21 cellular contexts compared by ENCODE assay signal in the genomic region with DNA sequence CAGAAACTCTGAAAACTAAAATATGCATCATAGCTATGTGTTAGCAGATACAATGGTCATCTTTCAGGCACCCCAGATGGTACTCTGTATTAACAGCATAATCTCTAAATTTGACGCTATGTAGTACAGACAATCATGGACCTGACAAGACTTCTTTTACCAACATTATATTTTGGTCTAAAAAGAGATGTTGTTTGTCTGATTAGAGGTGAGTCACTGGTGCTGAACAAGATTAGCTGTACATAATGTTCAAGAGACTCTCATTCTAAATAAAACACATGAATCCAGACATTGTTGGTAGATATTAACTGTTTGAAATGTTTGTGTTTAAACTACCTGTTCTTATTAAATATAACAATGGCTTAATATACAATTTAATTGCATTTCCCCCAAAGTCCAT.
"Had no signal": no experiment of that assay in that cellular context is flagged by ENCODE, and none has a peak within 500 bp of the region (broad histone marks: within the 10 kb centered on the region; RNA-seq: fewer than 3 reads in every experiment).

No MANE protein-coding gene starts in this region.

- H3K4me1 Mint-ChIP-seq: activated CD4-positive, alpha-beta memory T cell treated with anti-CD3 and anti-CD28 coated beads, Interleukin-2, amount 10 ng/mL, durations not matched to agents 7 days and 5 days had no signal

- H3K27me3 Mint-ChIP-seq: activated naive CD8-positive, alpha-beta T cell had no signal

- H3K4me1 ChIP-seq: transverse colon, vagina had no signal

- FAIRE-seq: TTC549 had no signal

- H3K27ac Mint-ChIP-seq: activated CD4-positive, alpha-beta memory T cell treated with anti-CD3 and anti-CD28 coated beads, Interleukin-2, amount 10 ng/mL, durations not matched to agents 7 days and 5 days; activated naive CD8-positive, alpha-beta T cell; endodermal cell; natural killer cell treated with Interleukin-12 subunit alpha and Interleukin-12 subunit beta and Interleukin-15 and Interleukin-18, amount 100 ng/mL, for 72 hours; WTC11 had no signal

- H3K9me3 ChIP-seq: transverse colon, vagina had no signal

- H3K4me3 Mint-ChIP-seq: activated CD4-positive, alpha-beta memory T cell treated with anti-CD3 and anti-CD28 coated beads, Interleukin-2, amount 10 ng/mL, durations not matched to agents 7 days and 5 days; activated naive CD8-positive, alpha-beta T cell; endodermal cell; natural killer cell treated with Interleukin-12 subunit alpha and Interleukin-12 subunit beta and Interleukin-15 and Interleukin-18, amount 100 ng/mL, for 72 hours; WTC11 had no signal

- H3K36me3 ChIP-seq: brain microvascular endothelial cell, transverse colon, vagina had no signal

- DNase-seq: activated CD4-positive, alpha-beta memory T cell treated with anti-CD3 and anti-CD28 coated beads, Interleukin-2, amount 10 ng/mL, durations not matched to agents 7 days and 5 days; activated CD4-positive, alpha-beta T cell treated with anti-CD3 and anti-CD28 coated beads for 4 hours; activated gamma-delta T cell treated with Interleukin-2 at 50 U/mL for 16 hours; activated T-cell treated with anti-CD3 and anti-CD28 coated beads, Interleukin-2, amount 50 U/mL, for 48 hours; brain microvascular endothelial cell; dorsolateral prefrontal cortex; endodermal cell; glutamatergic neuron; kidney glomerular epithelial cell; left ventricle myocardium superior; posterior cingulate gyrus; retina; stimulated activated CD4-positive, alpha-beta T cell treated with anti-CD3 and anti-CD28 coated beads, Interleukin-2, amount 100 ng/mL, for 48 hours; stimulated activated naive CD4-positive, alpha-beta T cell treated with Interleukin-2 at 50 U/mL for 16 hours; substantia nigra; transverse colon had no signal

- H3K4me3 ChIP-seq: dorsolateral prefrontal cortex, transverse colon, vagina had no signal

- H3K27ac ChIP-seq: brain microvascular endothelial cell, dorsolateral prefrontal cortex, transverse colon, vagina had no signal

- H3K27me3 ChIP-seq: brain microvascular endothelial cell, transverse colon, vagina had no signal

- H3K36me3 Mint-ChIP-seq: natural killer cell treated with Interleukin-12 subunit alpha and Interleukin-12 subunit beta and Interleukin-15 and Interleukin-18, amount 100 ng/mL, for 72 hours had no signal

- ATAC-seq: left ventricle myocardium superior; natural killer cell treated with Interleukin-12 subunit alpha and Interleukin-12 subunit beta and Interleukin-15 and Interleukin-18, amount 100 ng/mL, for 72 hours; WTC11 had no signal
